ENCODE assay signal across 16 cellular contexts in genomic region chr9:138021251-138022056, GRCh38.
"Had no signal": no experiment of that assay in that cellular context is flagged by ENCODE, and none has a peak within 500 bp of the region (broad histone marks: within the 10 kb centered on the region; RNA-seq: fewer than 3 reads in every experiment).

No MANE protein-coding gene starts in this region.

- H3K27ac ChIP-seq: coronary artery, esophagus squamous epithelium, neutrophil, SK-N-MC, skin epidermis, suprapubic skin, upper lobe of left lung had no signal

- H3K27ac Mint-ChIP-seq: activated naive CD4-positive, alpha-beta T cell treated with anti-CD3 and anti-CD28 coated beads for 36 hours; activated T-helper 2 cell treated with anti-CD3 and anti-CD28 coated beads, Interferon-gamma antibody, Interleukin-2, Interleukin-4, amounts not matched to agents 10 μg/mL and 5 μg/mL and 100 μg/mL, durations not matched to agents 14 hours and 24 hours and 36 hours had no signal

- H3K36me3 ChIP-seq: esophagus squamous epithelium, neutrophil, suprapubic skin, upper lobe of left lung had no signal

- H3K9me3 Mint-ChIP-seq: activated naive CD4-positive, alpha-beta T cell treated with anti-CD3 and anti-CD28 coated beads for 36 hours; activated T-helper 2 cell treated with anti-CD3 and anti-CD28 coated beads, Interferon-gamma antibody, Interleukin-2, Interleukin-4, amounts not matched to agents 10 μg/mL and 5 μg/mL and 100 μg/mL, durations not matched to agents 14 hours and 24 hours and 36 hours had no signal

- ATAC-seq: activated CD4-positive, CD25-positive, alpha-beta regulatory T cell treated with anti-CD3 and anti-CD28 coated beads, Interleukin-2, amount 50 U/mL, for 24 hours had no signal

- DNase-seq: activated CD4-positive, alpha-beta T cell treated with anti-CD3 and anti-CD28 coated beads, Interleukin-2, amount 50 U/mL, for 1 hour; activated T-cell treated with anti-CD3 and anti-CD28 coated beads, Interleukin-2, amount 50 U/mL, for 1 hour; esophagus squamous epithelium; midbrain; stimulated activated CD4-positive, alpha-beta T cell treated with anti-CD3 and anti-CD28 coated beads, Interleukin-4, amount 100 ng/mL, for 1 hour; stimulated activated naive CD4-positive, alpha-beta T cell treated with Interleukin-2 at 50 U/mL for 16 hours; T1000 had no signal

- H3K4me3 Mint-ChIP-seq: activated naive CD4-positive, alpha-beta T cell treated with anti-CD3 and anti-CD28 coated beads for 36 hours had no signal

- H3K9me3 ChIP-seq: esophagus squamous epithelium, neutrophil, suprapubic skin, upper lobe of left lung had no signal

- H3K4me3 ChIP-seq: coronary artery, esophagus squamous epithelium, SK-N-MC, skin epidermis, suprapubic skin, upper lobe of left lung had no signal
